ENCODE assay signal across 8 cellular contexts in the genomic region with DNA sequence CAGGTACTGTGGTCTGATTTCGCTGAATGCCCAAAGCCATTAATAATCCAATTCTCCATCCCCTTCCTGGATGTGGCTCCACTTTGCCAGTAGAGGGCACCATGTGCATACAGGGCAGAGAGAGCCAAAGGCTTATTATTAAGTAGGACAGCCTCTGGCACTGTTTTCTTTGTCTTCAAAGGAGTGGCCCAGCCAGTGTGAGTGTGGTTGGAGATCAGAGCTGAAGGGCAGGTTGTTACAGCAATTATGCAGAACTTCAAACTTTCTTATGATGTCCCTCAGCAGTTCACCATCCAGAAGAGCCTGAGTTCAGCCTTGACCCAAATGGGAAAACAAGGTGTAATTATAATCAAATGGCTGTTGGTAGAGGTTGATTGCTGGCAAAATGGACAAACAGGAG. TPM values are rescaled to one million over a fixed set of nuclear protein-coding genes. Genes with fewer than 3 reads are reported as not detected.
A peak's percentile ranks its signal among the peaks of the same experiment; 100 is the strongest.
DNase-seq lines count a peak whose midpoint lies in the region; ATAC-seq, FAIRE-seq and TF ChIP-seq lines count a peak whose summit lies in the region.

No MANE protein-coding gene starts in this region.

- CTCF ChIA-PET in Panc1 (lab: Charles Lee), result interaction anchor here (0.9 to 1.8 kb wide), 2 partner anchors 218 to 232 kb away, joined by 3 to 4 read pairs; no protein-coding TSS in a partner anchor

- POLR2A ChIA-PET in Panc1 (lab: Charles Lee), result no interaction called here

- DNase-seq in GDM1 (lab: John Stamatoyannopoulos, UW) (peak; percentile 74), KBM-7 (peak; percentile 78), Panc1 (ENCODE audit: low read depth, low spot score) (peak; percentile 51), foreskin fibroblast (peak; percentile 27 to 78), pancreas (peak; percentile 48 to 78 (median 68)), posterior vena cava (ENCODE audit: low spot score) (no peak)
- DNase-seq in activated T-helper 9 cell treated with anti-CD3 and anti-CD28 coated beads, Interleukin-2, amount 50 U/mL, for 16 hours (ENCODE audit: low read depth), result peak; percentile 21

- H3K36me3 ChIP-seq in Panc1 (ENCODE audit: control insufficient read depth, insufficient read depth, low read length), result no peaks in the 10 kb centered on the region
- no peaks in the 10 kb centered on the region for H3K36me3 ChIP-seq in pancreas

- intact Hi-C loops in Panc1 (cut with micrococcal nuclease; ENCODE audit: unreplicated experiment) (loop anchor here (5.0 kb wide), 1 partner anchor 215 kb away; no protein-coding TSS in a partner anchor), pancreas (cut with DNase I) (loop anchor here in 1 of 3 donors (10.0 kb wide), 1 partner anchor 208 kb away; no protein-coding TSS in a partner anchor), posterior vena cava (cut with DNase I) (no loop called here)

- 0% methylated on average over 1 of the region's 1 CpG for WGBS in pancreas, 2 donors

- H3K9me3 ChIP-seq in Panc1 (ENCODE audit: control insufficient read depth, insufficient read depth, low read depth, low read length), result no peaks in the 10 kb centered on the region
- no peaks in the 10 kb centered on the region for H3K9me3 ChIP-seq in pancreas

- peak; percentile 97 for ATAC-seq in GM21786 (IDR thresholded peaks at IDR 0.05; ENCODE audit: unreplicated experiment)
- ATAC-seq in Panc1, result peak; percentile 97
- ATAC-seq in pancreas, result peak; percentile 98 to 100 (median 100)

- H3K4me3 ChIP-seq in Panc1 (ENCODE audit: low read depth in 2 of 2, low read length in 2 of 2) (no peak overlapping the region), foreskin fibroblast (ENCODE audit: low read depth in 1 of 2, low read length in 2 of 2) (no peak overlapping the region), pancreas (no peak overlapping the region)

- no TSS peak for BruUV-seq in Panc1 (replicated peaks; lab: Mats Ljungman, UMichigan)

- TF ChIP-seq CTCF in Panc1 (IDR thresholded peaks at IDR 0.05), result peak; percentile 92
- TF ChIP-seq CTCF in foreskin fibroblast (IDR thresholded peaks at IDR 0.05; ENCODE audit: low read depth, low read length), result peak; percentile 94
- TF ChIP-seq CTCF in pancreas (IDR thresholded peaks at IDR 0.05), result peak; percentile 75 to 79 (median 78)

- in situ Hi-C loops in KBM-7 (cut with MboI; ENCODE audit: low pct_unique_long_range_greater_than_20kb, low sequenced_read_pairs) (loop anchor here (25.0 kb wide), 1 partner anchor 180 kb away; no protein-coding TSS in a partner anchor), Panc1 (cut with HindIII; ENCODE audit: low pct_unique_long_range_greater_than_20kb, low sequenced_read_pairs) (no loop called here)

- peak overlapping the region; percentile 39; the same call in 1 of the 2 replicates for H3K27ac ChIP-seq in Panc1 (ENCODE audit: low read length)
- peak overlapping the region in 1 of 4 donors; percentile 18 for H3K27ac ChIP-seq in pancreas

- peak; percentile 56 for FAIRE-seq in pancreas (lab: Jason Lieb, UNC)

- H3K4me1 ChIP-seq in Panc1 (ENCODE audit: control insufficient read depth, insufficient read depth, low read length), result peaks cover 7% of the 10 kb centered on the region
- H3K4me1 ChIP-seq in pancreas, result peaks cover 0 to 5% (median 0%) of the 10 kb centered on the region in 3 donors

- no peaks in the 10 kb centered on the region for H3K27me3 ChIP-seq in Panc1 (ENCODE audit: control insufficient read depth, insufficient read depth, low read length)
- no peaks in the 10 kb centered on the region for H3K27me3 ChIP-seq in pancreas

RNA-seq across cellular contexts. Expression of gene CEMIP2, which starts 38.6 kb away (rescaled TPM):
- total RNA-seq in Panc1 (2021; ENCODE audit: unreplicated experiment) (14.8 TPM), pancreas (10 to 100 TPM; 16.2 to 42.1 (median 27.3) TPM), posterior vena cava (10 to 100 TPM; 39.1 to 43.3 TPM)
- polyA plus RNA-seq in Panc1 (2012; ENCODE audit: insufficient read length), result 12.9 TPM
- polyA plus RNA-seq in pancreas, result 10 to 100 TPM; 14.3 to 18.5 TPM
